Comparison of ENCODE assay signal across 15 cellular contexts in the genomic region with DNA sequence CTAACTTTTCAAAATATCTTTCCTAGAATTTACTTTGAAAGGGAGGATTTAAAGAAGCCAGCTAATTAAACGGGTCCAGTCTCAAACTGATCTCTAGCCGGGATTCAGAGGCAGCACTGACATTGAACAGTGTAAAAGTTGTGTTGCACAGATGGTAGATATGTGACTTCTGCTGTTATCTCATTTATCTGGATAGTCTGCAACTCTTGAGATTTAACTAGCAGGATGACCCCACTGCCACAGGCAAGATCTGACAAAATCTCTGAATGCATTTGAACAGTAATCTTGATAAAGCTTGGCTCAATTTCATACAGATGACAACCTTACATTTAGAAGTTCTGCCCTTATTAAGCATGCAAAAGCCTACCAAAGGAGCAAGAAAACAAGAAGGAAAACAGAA.
"Had no signal": no experiment of that assay in that cellular context is flagged by ENCODE, and none has a peak within 500 bp of the region (broad histone marks: within the 10 kb centered on the region; RNA-seq: fewer than 3 reads in every experiment).

No MANE protein-coding gene starts in this region.

- H3K36me3 Mint-ChIP-seq: natural killer cell treated with Interleukin-12 subunit alpha and Interleukin-12 subunit beta and Interleukin-15 and Interleukin-18, amount 100 ng/mL, for 72 hours had no signal

- H3K9me3 Mint-ChIP-seq: activated CD4-positive, alpha-beta T cell treated with anti-CD3 and anti-CD28 coated beads, Interleukin-2, amount 10 ng/mL, durations not matched to agents 7 days and 5 days; activated T-helper 2 cell treated with anti-CD3 and anti-CD28 coated beads, Interferon-gamma antibody, Interleukin-2, Interleukin-4, amounts not matched to agents 10 μg/mL and 5 μg/mL and 100 μg/mL, durations not matched to agents 14 hours and 24 hours and 36 hours; effector memory CD8-positive, alpha-beta T cell had no signal

- DNase-seq: activated CD4-positive, alpha-beta T cell treated with anti-CD3 and anti-CD28 coated beads, Interleukin-2, amount 10 ng/mL, durations not matched to agents 7 days and 5 days; activated CD4-positive, CD25-positive, alpha-beta regulatory T cell; activated naive CD4-positive, alpha-beta T cell treated with anti-CD3 and anti-CD28 coated beads, Interleukin-2, amount 50 U/mL, for 16 hours; activated T-cell treated with anti-CD3 and anti-CD28 coated beads for 4 hours; effector memory CD8-positive, alpha-beta T cell; stimulated activated CD4-positive, alpha-beta T cell treated with anti-CD3 and anti-CD28 coated beads, Interleukin-2, amount 100 ng/mL, for 48 hours; stimulated activated naive CD8-positive, alpha-beta T cell treated with anti-CD3 and anti-CD28 coated beads, Interleukin-15, Interleukin-2, amounts not matched to agents 100 U/mL and 50 U/mL, for 24 hours; T-helper 2 cell; upper lobe of right lung had no signal

- H3K4me3 ChIP-seq: adrenal gland, lung, suprapubic skin, upper lobe of right lung had no signal

- FAIRE-seq: TTC549 had no signal

- H3K4me3 Mint-ChIP-seq: activated CD4-positive, alpha-beta T cell treated with anti-CD3 and anti-CD28 coated beads, Interleukin-2, amount 10 ng/mL, durations not matched to agents 7 days and 5 days; effector memory CD8-positive, alpha-beta T cell; natural killer cell treated with Interleukin-12 subunit alpha and Interleukin-12 subunit beta and Interleukin-15 and Interleukin-18, amount 100 ng/mL, for 72 hours had no signal

- H3K27ac Mint-ChIP-seq: activated CD4-positive, alpha-beta T cell treated with anti-CD3 and anti-CD28 coated beads, Interleukin-2, amount 10 ng/mL, durations not matched to agents 7 days and 5 days; activated T-helper 2 cell treated with anti-CD3 and anti-CD28 coated beads, Interferon-gamma antibody, Interleukin-2, Interleukin-4, amounts not matched to agents 10 μg/mL and 5 μg/mL and 100 μg/mL, durations not matched to agents 14 hours and 24 hours and 36 hours; effector memory CD8-positive, alpha-beta T cell; natural killer cell treated with Interleukin-12 subunit alpha and Interleukin-12 subunit beta and Interleukin-15 and Interleukin-18, amount 100 ng/mL, for 72 hours had no signal

- H3K4me1 Mint-ChIP-seq: activated CD4-positive, alpha-beta T cell treated with anti-CD3 and anti-CD28 coated beads, Interleukin-2, amount 10 ng/mL, durations not matched to agents 7 days and 5 days had no signal

- H3K27ac ChIP-seq: adrenal gland, suprapubic skin, upper lobe of right lung had no signal

- H3K27me3 ChIP-seq: adrenal gland had no signal

- H3K4me1 ChIP-seq: adrenal gland, suprapubic skin, upper lobe of right lung had no signal

- H3K36me3 ChIP-seq: adrenal gland, suprapubic skin, upper lobe of right lung had no signal

- H3K27me3 Mint-ChIP-seq: activated CD4-positive, alpha-beta T cell treated with anti-CD3 and anti-CD28 coated beads, Interleukin-2, amount 10 ng/mL, durations not matched to agents 7 days and 5 days had no signal

- H3K9me3 ChIP-seq: adrenal gland, suprapubic skin, upper lobe of right lung had no signal
